ENCODE assay signal across 19 cellular contexts in genomic region chr6:39075010-39075738, GRCh38. TPM values are rescaled to one million over a fixed set of nuclear protein-coding genes. Genes with fewer than 3 reads are reported as not detected.
A peak's percentile ranks its signal among the peaks of the same experiment; 100 is the strongest.
DNase-seq lines count a peak whose midpoint lies in the region; ATAC-seq, FAIRE-seq and TF ChIP-seq lines count a peak whose summit lies in the region.
"Had no signal": no experiment of that assay in that cellular context is flagged by ENCODE, and none has a peak within 500 bp of the region (broad histone marks: within the 10 kb centered on the region; RNA-seq: fewer than 3 reads in every experiment).

No MANE protein-coding gene starts in this region.

- H3K27ac ChIP-seq in neuronal stem cell (replicated peaks; ENCODE audit: low read length) = no peak overlapping the region
- H3K27ac ChIP-seq in CD4-positive, alpha-beta memory T cell (ENCODE audit: low read depth, low read length) = no peak overlapping the region
- H3K27ac ChIP-seq: SK-N-MC had no signal

- H4K91ac ChIP-seq in neuronal stem cell (ENCODE audit: low read depth, low read length, poor library complexity) = no peak overlapping the region

- H4K8ac ChIP-seq in neuronal stem cell (ENCODE audit: low read depth, low read length) = no peak overlapping the region

- H3K79me1 ChIP-seq in neuronal stem cell (ENCODE audit: low read depth, low read length) = no peaks in the 10 kb centered on the region

- H2BK120ac ChIP-seq in neuronal stem cell (ENCODE audit: low read depth, low read length) = peak overlapping the region; percentile 81

- H3K9me3 Mint-ChIP-seq in CD14-positive monocyte (peaks cover 0 to 2% (median 0%) of the 10 kb centered on the region in 7 donors), endothelial cell (ENCODE audit: unreplicated experiment) (no peaks in the 10 kb centered on the region)
- no peaks in the 10 kb centered on the region for H3K9me3 Mint-ChIP-seq in CD4-positive, alpha-beta memory T cell
- H3K9me3 Mint-ChIP-seq: CD8-positive, alpha-beta memory T cell had no signal

- no peaks in the 10 kb centered on the region for H3K4me1 Mint-ChIP-seq in CD14-positive monocyte
- peaks cover 32% of the 10 kb centered on the region for H3K4me1 Mint-ChIP-seq in endothelial cell (ENCODE audit: unreplicated experiment)
- H3K4me1 Mint-ChIP-seq in CD4-positive, alpha-beta memory T cell = no peaks in the 10 kb centered on the region
- H3K4me1 Mint-ChIP-seq: CD8-positive, alpha-beta memory T cell had no signal

- H2AFZ ChIP-seq in neuronal stem cell (ENCODE audit: low read length) = no peak overlapping the region

- no peak overlapping the region for H2BK12ac ChIP-seq in neuronal stem cell (ENCODE audit: low read length)

- no peaks in the 10 kb centered on the region for H3K36me3 ChIP-seq in neuronal stem cell (replicated peaks in 1 of 2; ENCODE audit: control insufficient read depth in 2 of 2, insufficient read depth in 2 of 2, low read length in 2 of 2)
- H3K36me3 ChIP-seq in CD4-positive, alpha-beta memory T cell (ENCODE audit: insufficient read depth, low read length) = no peaks in the 10 kb centered on the region
- H3K36me3 ChIP-seq: BE2C had no signal

- POLR2A ChIA-PET in CD4-positive, alpha-beta memory T cell (lab: Charles Lee; ENCODE audit: partially characterized antibody) = interaction anchor here (0.8 kb wide), 1 partner anchor 40 kb away, joined by 3 read pairs; the partner anchor contains the start of gene SAYSD1

- no peak for ATAC-seq in HG02678 (IDR thresholded peaks at IDR 0.05; ENCODE audit: unreplicated experiment)
- ATAC-seq: Right ventricle myocardium inferior had no signal

- no peak overlapping the region for H3K4me3 ChIP-seq in neuronal stem cell (ENCODE audit: low read length in 2 of 2)
- H3K4me3 ChIP-seq in CD4-positive, alpha-beta memory T cell (ENCODE audit: low read length in 2 of 2) = no peak overlapping the region
- H3K4me3 ChIP-seq: SK-N-MC had no signal

- intact Hi-C loops in CD14-positive monocyte (cut with micrococcal nuclease) = no loop called here
- intact Hi-C loops in CD4-positive, alpha-beta memory T cell (cut with micrococcal nuclease) = no loop called here

- H3K18ac ChIP-seq in neuronal stem cell (ENCODE audit: low read length) = peak overlapping the region; percentile 27

- no peak overlapping the region for H3K4ac ChIP-seq in neuronal stem cell (ENCODE audit: low read length)

- H3K4me2 ChIP-seq in neuronal stem cell (ENCODE audit: insufficient read depth, low read length, poor library complexity, severe bottlenecking) = no peak overlapping the region

- H3K4me3 Mint-ChIP-seq in CD14-positive monocyte (no peak overlapping the region), endothelial cell (ENCODE audit: unreplicated experiment) (no peak overlapping the region)
- no peak overlapping the region for H3K4me3 Mint-ChIP-seq in CD4-positive, alpha-beta memory T cell

- peak overlapping the region; percentile 11 for H2BK15ac ChIP-seq in neuronal stem cell (ENCODE audit: low read length)

- peaks cover 4 to 8% of the 10 kb centered on the region in 2 donors for H3K4me1 ChIP-seq in neuronal stem cell (ENCODE audit: control insufficient read depth in 2 of 2, insufficient read depth in 1 of 2, low read depth in 1 of 2, low read length in 2 of 2)
- no peaks in the 10 kb centered on the region for H3K4me1 ChIP-seq in CD4-positive, alpha-beta memory T cell (ENCODE audit: insufficient read depth, low read length)
- H3K4me1 ChIP-seq: BE2C had no signal

- TF ChIP-seq CTCF in CD14-positive monocyte (IDR thresholded peaks at IDR 0.05) = no peak
- TF ChIP-seq CTCF in endothelial cell (IDR thresholded peaks at IDR 0.05; ENCODE audit: unreplicated experiment) = no peak

- peaks cover 0 to 21% (median 0%) of the 10 kb centered on the region in 3 experiments for H3K27me3 ChIP-seq in neuronal stem cell (ENCODE audit: control insufficient read depth in 3 of 3, insufficient read depth in 3 of 3, low read depth in 1 of 3, low read length in 3 of 3)
- H3K27me3 ChIP-seq in CD4-positive, alpha-beta memory T cell (ENCODE audit: insufficient read depth, low read length) = no peaks in the 10 kb centered on the region
- H3K27me3 ChIP-seq: BE2C had no signal

- peaks cover 0 to 13% (median 9%) of the 10 kb centered on the region in 3 donors for H3K27me3 Mint-ChIP-seq in CD14-positive monocyte (ENCODE audit: low read depth in 3 of 3)
- peaks cover 9% of the 10 kb centered on the region for H3K27me3 Mint-ChIP-seq in endothelial cell (ENCODE audit: unreplicated experiment)
- H3K27me3 Mint-ChIP-seq in CD4-positive, alpha-beta memory T cell = peaks cover 0 to 3% of the 10 kb centered on the region in 2 donors

- H2AK5ac ChIP-seq in neuronal stem cell (ENCODE audit: low read depth, low read length) = no peak overlapping the region

- no peak overlapping the region for H3K23ac ChIP-seq in neuronal stem cell (ENCODE audit: low read depth, low read length, poor library complexity)

- H2BK5ac ChIP-seq in neuronal stem cell (ENCODE audit: low read length) = no peak overlapping the region

- CTCF ChIA-PET in CD4-positive, alpha-beta memory T cell (lab: Charles Lee; ENCODE audit: partially characterized antibody) = no interaction called here

- H3K14ac ChIP-seq in neuronal stem cell (ENCODE audit: low read length) = no peak overlapping the region

- no peaks in the 10 kb centered on the region for H3K36me3 Mint-ChIP-seq in CD14-positive monocyte
- peaks cover 23% of the 10 kb centered on the region for H3K36me3 Mint-ChIP-seq in endothelial cell (ENCODE audit: low read depth, unreplicated experiment)
- no peaks in the 10 kb centered on the region for H3K36me3 Mint-ChIP-seq in CD4-positive, alpha-beta memory T cell
- H3K36me3 Mint-ChIP-seq: CD8-positive, alpha-beta memory T cell had no signal

- TF ChIP-seq POLR2A in GM12892 (IDR thresholded peaks at IDR 0.05; ENCODE audit: low read depth, low read length) = no peak

- no peak for FAIRE-seq in GM12892 (lab: Jason Lieb, UNC)

- WGBS in neuronal stem cell (ENCODE audit: extremely low coverage in 2 of 2, insufficient read length in 2 of 2, insufficient replicate concordance in 1 of 2), 2 donors = no CpG with 5 or more reads among the region's 13 CpGs

- H3K9ac ChIP-seq in neuronal stem cell (ENCODE audit: low read depth, low read length, poor library complexity) = no peak overlapping the region

- no peak overlapping the region for H3K27ac Mint-ChIP-seq in CD14-positive monocyte
- peak overlapping the region; percentile 68 for H3K27ac Mint-ChIP-seq in endothelial cell (ENCODE audit: unreplicated experiment)
- H3K27ac Mint-ChIP-seq in CD4-positive, alpha-beta memory T cell = no peak overlapping the region

- DNase-seq in CD14-positive monocyte (ENCODE audit: low spot score) (peak; percentile 29), GM12892 (ENCODE audit: insufficient read length) (peak; percentile 9), endothelial cell (ENCODE audit: low spot score) (no peak), neuronal stem cell (ENCODE audit: low spot score) (no peak), NCI-H1930 (lab: John Stamatoyannopoulos, UW) (no peak)
- no peak for DNase-seq in CD4-positive, alpha-beta memory T cell
- DNase-seq: BE2C; CD8-positive, alpha-beta memory T cell; GF-D8; HCEC 1CT; IMR-90; NCI-H1436; NCI-H69 had no signal

- H3K9me3 ChIP-seq in neuronal stem cell (replicated peaks in 1 of 2; ENCODE audit: control insufficient read depth in 2 of 2, insufficient read depth in 1 of 2, low read depth in 1 of 2, low read length in 2 of 2) = no peaks in the 10 kb centered on the region
- H3K9me3 ChIP-seq in CD4-positive, alpha-beta memory T cell (ENCODE audit: control insufficient read depth in 1 of 2, low read length in 2 of 2) = no peaks in the 10 kb centered on the region
- H3K9me3 ChIP-seq: BE2C had no signal

RNA-seq across cellular contexts. Expression of gene GLP1R, which starts 26.6 kb away (rescaled TPM):
- not detected for polyA plus RNA-seq in CD14-positive monocyte
- not detected for polyA plus RNA-seq in GM12892 (2012; ENCODE audit: missing spikeins)
- total RNA-seq in endothelial cell (ENCODE audit: unreplicated experiment) = 42.5 TPM
- 0.92 TPM for polyA plus RNA-seq in neuronal stem cell (2013, experiment 1 of 2)
- 0.86 TPM for polyA plus RNA-seq in neuronal stem cell (2013, experiment 2 of 2)
- not detected for total RNA-seq in CD4-positive, alpha-beta memory T cell
- polyA plus RNA-seq in CD4-positive, alpha-beta memory T cell = not detected
- total RNA-seq: CD8-positive, alpha-beta memory T cell; HT-29; IMR-90; LHCN-M2 had no signal
- polyA plus RNA-seq: AG04450; CD8-positive, alpha-beta memory T cell; IMR-90 had no signal

RNA-seq across cellular contexts. Expression of gene SAYSD1, which starts 39.8 kb away (rescaled TPM):
- polyA plus RNA-seq in CD14-positive monocyte = 10 to 100 TPM; 12.0 to 15.5 TPM
- polyA plus RNA-seq in GM12892 (2012; ENCODE audit: missing spikeins) = 4.1 TPM
- 10.8 TPM for total RNA-seq in endothelial cell (ENCODE audit: unreplicated experiment)
- polyA plus RNA-seq in neuronal stem cell (2013, experiment 1 of 2) = 11.2 TPM
- 11.0 TPM for polyA plus RNA-seq in neuronal stem cell (2013, experiment 2 of 2)
- 10 to 100 TPM; 21.6 to 22.4 TPM for total RNA-seq in CD4-positive, alpha-beta memory T cell
- polyA plus RNA-seq in CD4-positive, alpha-beta memory T cell = 10 to 100 TPM; 14.0 to 20.2 TPM

Comparison
In these comparisons a context has a peak if more than half of its experiments do, and no peak if none do; other contexts are left out.
1. DNase-seq: peak in CD14-positive monocyte (single experiment) and GM12892 (single experiment); none in endothelial cell (single experiment), neuronal stem cell (single experiment), CD4-positive, alpha-beta memory T cell (0 of 5) and NCI-H1930 (0 of 2).
2. RNA of gene GLP1R, which starts 26.6 kb away (total RNA-seq): 42.5 TPM in endothelial cell (single experiment); not detected in CD4-positive, alpha-beta memory T cell; every median in the first group is over 10 times any median in the second.